Comparison of ENCODE assay signal across 30 cellular contexts in the genomic region with DNA sequence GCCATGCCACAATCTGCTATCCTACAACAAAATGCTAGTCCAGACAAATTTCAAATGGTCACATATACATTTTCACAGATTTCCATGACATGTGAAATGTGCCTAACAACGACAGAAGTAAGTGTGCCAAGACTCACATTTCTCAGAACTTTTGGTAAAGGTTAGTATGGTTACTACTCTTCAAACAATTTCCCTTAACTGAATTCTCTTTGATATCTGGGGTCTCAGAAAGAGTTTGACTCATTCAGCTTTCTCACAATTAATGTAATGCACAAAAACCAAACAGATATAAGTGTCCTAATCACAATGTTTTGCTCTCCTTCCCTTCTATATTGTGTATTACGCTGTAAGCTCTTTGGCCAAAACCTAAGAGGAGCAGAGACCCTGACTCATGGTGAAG.
"Had no signal": no experiment of that assay in that cellular context is flagged by ENCODE, and none has a peak within 500 bp of the region (broad histone marks: within the 10 kb centered on the region; RNA-seq: fewer than 3 reads in every experiment).

No MANE protein-coding gene starts in this region.

- H3K27ac ChIP-seq: adrenal gland, breast epithelium, cardiac muscle cell, coronary artery, dorsolateral prefrontal cortex had no signal

- DNase-seq: activated CD4-positive, alpha-beta memory T cell treated with anti-CD3 and anti-CD28 coated beads for 36 hours; activated CD4-positive, alpha-beta T cell treated with anti-CD3 and anti-CD28 coated beads for 1 hour; activated CD4-positive, alpha-beta T cell treated with anti-CD3 and anti-CD28 coated beads for 48 hours; activated CD8-positive, alpha-beta memory T cell treated with anti-CD3 and anti-CD28 coated beads for 24 hours; activated gamma-delta T cell; activated naive CD4-positive, alpha-beta T cell; activated naive CD4-positive, alpha-beta T cell treated with anti-CD3 and anti-CD28 coated beads, Interleukin-2, amount 10 ng/mL, durations not matched to agents 7 days and 5 days; activated T-cell treated with anti-CD3 and anti-CD28 coated beads, Interleukin-2, amount 50 U/mL, for 48 hours; adrenal gland; amygdala; aorta; dorsolateral prefrontal cortex; effector memory CD4-positive, alpha-beta T cell; endodermal cell; foreskin fibroblast; head of caudate nucleus; T-helper 1 cell; T-helper 17 cell; T1000 had no signal

- H3K27ac Mint-ChIP-seq: activated CD4-positive, alpha-beta memory T cell treated with anti-CD3 and anti-CD28 coated beads for 36 hours; activated naive CD4-positive, alpha-beta T cell treated with anti-CD3 and anti-CD28 coated beads, Interleukin-2, amount 10 ng/mL, durations not matched to agents 7 days and 5 days; brain; dendritic cell treated with granulocyte-macrophage colony-stimulating factor and Interleukin-4, amounts not matched to agents 40 ng/mL and 50 ng/mL, for 4 days; endodermal cell; T-helper 17 cell; T-helper 2 cell treated with Interferon-gamma antibody and Interleukin-4, amounts not matched to agents 5 μg/mL and 100 μg/mL, for 36 hours; WTC11 had no signal

- H3K4me3 Mint-ChIP-seq: activated CD4-positive, alpha-beta memory T cell treated with anti-CD3 and anti-CD28 coated beads for 36 hours; activated naive CD4-positive, alpha-beta T cell treated with anti-CD3 and anti-CD28 coated beads, Interleukin-2, amount 10 ng/mL, durations not matched to agents 7 days and 5 days; brain; central memory CD8-positive, alpha-beta T cell; dendritic cell treated with granulocyte-macrophage colony-stimulating factor and Interleukin-4, amounts not matched to agents 40 ng/mL and 50 ng/mL, for 4 days; endodermal cell; T-helper 17 cell; T-helper 2 cell treated with Interferon-gamma antibody and Interleukin-4, amounts not matched to agents 5 μg/mL and 100 μg/mL, for 36 hours; WTC11 had no signal

- H3K27me3 ChIP-seq: adrenal gland, breast epithelium, cardiac muscle cell had no signal

- H3K36me3 ChIP-seq: adrenal gland, breast epithelium, cardiac muscle cell had no signal

- H3K9me3 Mint-ChIP-seq: activated CD4-positive, alpha-beta memory T cell treated with anti-CD3 and anti-CD28 coated beads for 36 hours; activated naive CD4-positive, alpha-beta T cell treated with anti-CD3 and anti-CD28 coated beads, Interleukin-2, amount 10 ng/mL, durations not matched to agents 7 days and 5 days; brain; central memory CD8-positive, alpha-beta T cell; dendritic cell treated with granulocyte-macrophage colony-stimulating factor and Interleukin-4, amounts not matched to agents 40 ng/mL and 50 ng/mL, for 4 days; endodermal cell; T-helper 2 cell treated with Interferon-gamma antibody and Interleukin-4, amounts not matched to agents 5 μg/mL and 100 μg/mL, for 36 hours; WTC11 had no signal

- H3K27me3 Mint-ChIP-seq: activated CD4-positive, alpha-beta memory T cell treated with anti-CD3 and anti-CD28 coated beads for 36 hours; brain; dendritic cell treated with granulocyte-macrophage colony-stimulating factor and Interleukin-4, amounts not matched to agents 40 ng/mL and 50 ng/mL, for 4 days; T-helper 17 cell had no signal

- ATAC-seq: esophagus mucosa, T-helper 17 cell, WTC11 had no signal

- H3K4me3 ChIP-seq: adrenal gland, breast epithelium, cardiac muscle cell, coronary artery, dorsolateral prefrontal cortex had no signal

- H3K4me1 ChIP-seq: adrenal gland, breast epithelium had no signal

- H3K4me1 Mint-ChIP-seq: brain; central memory CD8-positive, alpha-beta T cell; endodermal cell had no signal

- H3K36me3 Mint-ChIP-seq: activated CD4-positive, alpha-beta memory T cell treated with anti-CD3 and anti-CD28 coated beads for 36 hours; activated naive CD4-positive, alpha-beta T cell treated with anti-CD3 and anti-CD28 coated beads, Interleukin-2, amount 50 U/mL, for 72 hours; brain; WTC11 had no signal

- FAIRE-seq: frontal cortex had no signal

- H3K9me3 ChIP-seq: adrenal gland, breast epithelium had no signal
